Comparison of ENCODE assay signal across 16 cellular contexts in the genomic region with DNA sequence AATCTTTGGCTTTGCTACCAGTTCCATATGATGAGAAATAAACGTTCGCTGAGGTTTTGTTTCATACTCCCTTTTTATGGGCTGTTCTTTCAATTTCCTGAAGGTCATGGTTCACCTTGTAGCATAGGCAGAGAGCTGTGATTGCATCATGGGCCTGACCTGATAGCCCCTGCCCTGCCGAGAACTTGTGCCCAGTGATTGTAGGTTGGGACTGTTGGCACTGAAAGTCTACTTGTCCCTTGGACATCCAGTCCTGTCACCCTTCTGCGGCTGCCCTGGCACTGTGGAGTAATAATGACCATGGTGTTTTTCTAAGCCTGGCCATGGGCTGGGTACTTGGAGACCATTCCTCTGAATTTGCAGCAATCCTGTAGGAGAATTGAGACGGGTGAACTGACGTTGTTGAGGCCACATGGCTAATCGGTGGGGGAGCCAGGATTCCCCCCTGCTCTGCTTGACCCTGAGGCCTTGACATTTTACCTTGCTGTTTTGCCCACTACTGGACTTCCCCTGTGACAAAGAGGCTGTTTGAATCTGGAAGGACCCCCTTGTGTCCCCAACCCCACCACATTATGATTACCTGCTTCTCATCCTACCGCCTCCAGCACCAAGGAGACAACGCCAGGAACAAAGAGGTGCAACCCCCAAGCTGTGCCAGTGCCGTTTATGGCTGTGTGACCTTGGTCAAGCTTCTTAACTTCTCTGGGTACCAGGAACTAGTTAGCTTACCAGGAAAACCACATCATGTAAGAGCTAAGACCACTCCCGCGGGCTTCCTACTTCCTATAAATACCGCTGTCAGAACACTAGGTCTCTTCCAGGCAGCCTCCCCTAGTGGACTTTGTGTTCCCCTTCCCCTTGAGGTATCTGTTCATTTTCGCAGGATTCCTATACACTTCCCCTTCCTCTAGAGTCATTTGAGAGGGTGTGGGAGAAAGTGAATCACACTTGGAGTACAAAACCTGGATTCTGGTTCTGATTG. TPM values are rescaled to one million over a fixed set of nuclear protein-coding genes. Genes with fewer than 3 reads are reported as not detected.
DNase-seq lines count a peak whose midpoint lies in the region; ATAC-seq and TF ChIP-seq lines count a peak whose summit lies in the region.
"Had no signal": no experiment of that assay in that cellular context is flagged by ENCODE, and none has a peak within 500 bp of the region (broad histone marks: within the 10 kb centered on the region; RNA-seq: fewer than 3 reads in every experiment).

No MANE protein-coding gene starts in this region.

- peaks cover 47% of the 10 kb centered on the region for H3K36me3 ChIP-seq in upper lobe of right lung
- H3K36me3 ChIP-seq: ovary had no signal

- ATAC-seq in Right ventricle myocardium superior (ENCODE audit: poor library complexity): peak; percentile 23
- ATAC-seq in right cardiac atrium: no peak
- ATAC-seq in esophagus mucosa: peak; percentile 8
- peak; percentile 68 for ATAC-seq in upper lobe of right lung
- ATAC-seq in GM18519 (IDR thresholded peaks at IDR 0.05; ENCODE audit: low FRiP score, unreplicated experiment): no peak
- ATAC-seq: effector memory CD8-positive, alpha-beta T cell; foreskin keratinocyte had no signal

- TF ChIP-seq POLR2A in lower leg skin (IDR thresholded peaks at IDR 0.05): no peak

- DNase-seq in Right ventricle myocardium superior (no peak), right cardiac atrium (no peak), SKM-1 treated with dmso at 0.1 percent for 144 hours (lab: John Stamatoyannopoulos, UW; ENCODE audit: unreplicated experiment) (peak; percentile 86), upper lobe of right lung (no peak), NK-92 (lab: John Stamatoyannopoulos, UW; ENCODE audit: unreplicated experiment) (no peak), lower leg skin (ENCODE audit: low spot score in 2 of 2) (no peak)
- DNase-seq: activated effector memory CD4-positive, alpha-beta T cell treated with Interleukin-2 at 50 U/mL for 16 hours; effector memory CD8-positive, alpha-beta T cell; foreskin keratinocyte; mesendoderm; NCI-H1436; NCI-H510A; ovary had no signal

- TF ChIP-seq CTCF in upper lobe of right lung (IDR thresholded peaks at IDR 0.05) (no peak), lower leg skin (IDR thresholded peaks at IDR 0.05) (no peak)

- H3K9me3 ChIP-seq in right cardiac atrium (ENCODE audit: control insufficient read depth, low read length): no peaks in the 10 kb centered on the region
- no peaks in the 10 kb centered on the region for H3K9me3 ChIP-seq in upper lobe of right lung
- H3K9me3 ChIP-seq: breast epithelium, ovary had no signal

- WGBS in right cardiac atrium: 80% methylated on average over 14 of the region's 14 CpGs
- 81 to 87% methylated on average over 14 of the region's 14 CpGs for WGBS in lower leg skin, 2 donors

- no peak overlapping the region for H3K4me3 ChIP-seq in right cardiac atrium (ENCODE audit: low read length)
- H3K4me3 ChIP-seq in upper lobe of right lung: no peak overlapping the region
- no peak overlapping the region for H3K4me3 ChIP-seq in lower leg skin (ENCODE audit: low read depth, poor library complexity, severe bottlenecking)
- H3K4me3 ChIP-seq: breast epithelium, ovary had no signal

- intact Hi-C loops in Right ventricle myocardium superior (cut with DNase I) (no loop called here), right cardiac atrium (cut with DNase I) (no loop called here), upper lobe of right lung (cut with DNase I) (no loop called here), lower leg skin (cut with DNase I; ENCODE audit: low total_unique reads) (no loop called here)

- H3K4me1 ChIP-seq in right cardiac atrium (ENCODE audit: control insufficient read depth, insufficient read depth, low read length) (no peaks in the 10 kb centered on the region), upper lobe of right lung (peaks cover 14% of the 10 kb centered on the region)
- H3K4me1 ChIP-seq: breast epithelium, foreskin keratinocyte had no signal

- H3K27ac ChIP-seq in right cardiac atrium (ENCODE audit: low read length) (no peak overlapping the region), upper lobe of right lung (no peak overlapping the region)
- H3K27ac ChIP-seq: foreskin keratinocyte, ovary had no signal

- H3K27me3 ChIP-seq in right cardiac atrium (ENCODE audit: control insufficient read depth, insufficient read depth): no peaks in the 10 kb centered on the region
- H3K27me3 ChIP-seq in upper lobe of right lung: no peaks in the 10 kb centered on the region
- H3K27me3 ChIP-seq: breast epithelium, foreskin keratinocyte, ovary had no signal

RNA-seq across cellular contexts. Expression of a gene that starts 23.4 kb away (rescaled TPM):
- total RNA-seq in Right ventricle myocardium superior (2.6 TPM), right cardiac atrium (1 to 10 TPM; 3.4 to 3.8 (median 3.6) TPM), esophagus mucosa (26.2 TPM), upper lobe of right lung (15.6 TPM), lower leg skin (10 to 100 TPM in 2 of 4 donors, 1 to 10 TPM in 2; 8.2 to 13.6 (median 11.1) TPM)
- 3.1 TPM for polyA plus RNA-seq in right cardiac atrium

RNA-seq across cellular contexts. Expression of a gene that starts 46.1 kb away (rescaled TPM):
- total RNA-seq in Right ventricle myocardium superior: 9.7 TPM
- total RNA-seq in right cardiac atrium: 10 to 100 TPM in 3 of 4 donors, 1 to 10 TPM in 1; 8.1 to 12.5 (median 11.2) TPM
- 11.9 TPM for polyA plus RNA-seq in right cardiac atrium
- 15.5 TPM for total RNA-seq in esophagus mucosa
- total RNA-seq in upper lobe of right lung: 14.0 TPM
- 10 to 100 TPM; 12.2 to 23.3 (median 19.2) TPM for total RNA-seq in lower leg skin

RNA-seq across cellular contexts. Expression of a gene that starts 46.8 kb away (rescaled TPM):
- total RNA-seq in Right ventricle myocardium superior (358 TPM), right cardiac atrium (100 to 1,000 TPM; 244 to 514 (median 404) TPM), esophagus mucosa (119 TPM), upper lobe of right lung (87.2 TPM), lower leg skin (100 to 1,000 TPM; 125 to 326 (median 247) TPM)
- 1,557 TPM for polyA plus RNA-seq in right cardiac atrium

RNA-seq across cellular contexts. Expression of a gene that starts 49.9 kb away (rescaled TPM):
- total RNA-seq in Right ventricle myocardium superior: 54.9 TPM
- 10 to 100 TPM; 63.4 to 71.6 (median 64.1) TPM for total RNA-seq in right cardiac atrium
- polyA plus RNA-seq in right cardiac atrium: 78.3 TPM
- 45.8 TPM for total RNA-seq in esophagus mucosa
- total RNA-seq in upper lobe of right lung: 65.4 TPM
- 10 to 100 TPM; 33.5 to 40.4 (median 35.3) TPM for total RNA-seq in lower leg skin

Comparison
In these comparisons a context has a peak if more than half of its experiments do, and no peak if none do; other contexts are left out.
1. ATAC-seq: peak in Right ventricle myocardium superior (single experiment), esophagus mucosa (single experiment) and upper lobe of right lung (single experiment); none in right cardiac atrium (0 of 2) and GM18519 (single experiment).